ENCODE assay signal across 3 cellular contexts in the genomic region with DNA sequence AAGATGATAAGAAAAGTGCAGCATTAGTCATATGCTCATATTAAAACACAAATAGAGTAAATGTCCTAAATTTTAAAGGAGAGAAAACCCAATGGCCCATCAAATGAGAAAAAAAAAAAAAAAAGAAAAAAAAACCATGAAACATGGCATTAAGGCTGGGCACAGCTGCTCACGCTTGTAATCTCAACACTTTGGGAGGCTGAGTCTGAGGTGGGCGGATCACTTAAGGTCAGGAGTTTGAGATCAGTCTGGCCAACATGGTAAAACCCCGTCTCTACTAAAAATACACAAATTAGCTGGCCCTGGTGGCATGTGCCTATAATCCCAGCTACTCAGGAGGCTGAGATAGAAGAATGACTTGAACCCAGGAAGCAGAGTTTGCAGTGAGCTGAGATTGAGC.
"Had no signal": no experiment of that assay in that cellular context is flagged by ENCODE, and none has a peak within 500 bp of the region (broad histone marks: within the 10 kb centered on the region; RNA-seq: fewer than 3 reads in every experiment).

No MANE protein-coding gene starts in this region.

- H3K4me3 ChIP-seq: GM12878 had no signal

- DNase-seq: GDM1, GF-D8 had no signal
